ENCODE assay signal across 19 cellular contexts in the genomic region with DNA sequence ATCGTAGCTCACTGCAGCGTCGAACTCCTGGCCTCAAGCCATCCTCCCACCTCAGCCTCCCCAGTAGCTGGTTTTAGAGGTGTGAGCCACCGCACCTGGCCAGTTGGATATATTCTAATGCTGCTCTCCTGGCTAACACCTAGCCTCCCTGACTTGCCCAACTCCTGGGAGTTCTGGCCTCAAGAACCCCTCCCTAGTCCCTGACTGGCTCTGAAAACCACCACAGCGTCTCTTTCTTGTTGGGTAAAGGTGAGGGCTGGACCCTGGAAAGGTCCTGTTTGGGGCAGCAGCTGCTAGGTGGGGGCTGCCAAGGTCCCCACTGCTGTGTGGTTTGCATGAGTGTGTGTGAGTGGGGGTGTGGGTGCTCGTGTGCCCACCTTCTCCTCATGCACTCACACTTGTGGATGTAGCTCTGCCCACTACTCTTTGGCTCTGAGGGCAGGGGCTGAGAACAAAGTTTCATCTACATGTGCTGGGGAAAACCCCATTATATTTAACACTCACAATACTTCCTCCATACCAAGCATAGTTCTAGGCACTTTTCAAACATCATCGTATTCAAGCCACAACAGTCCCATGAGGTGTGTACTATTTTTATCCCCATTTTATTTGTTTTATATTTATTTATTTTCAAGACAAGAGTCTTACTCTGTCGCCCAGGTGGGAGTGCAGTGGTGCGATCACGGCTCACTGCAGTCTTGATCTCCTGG. TPM values are rescaled to one million over a fixed set of nuclear protein-coding genes. Genes with fewer than 3 reads are reported as not detected.
DNase-seq lines count a peak whose midpoint lies in the region; ATAC-seq, FAIRE-seq and TF ChIP-seq lines count a peak whose summit lies in the region.
"Had no signal": no experiment of that assay in that cellular context is flagged by ENCODE, and none has a peak within 500 bp of the region (broad histone marks: within the 10 kb centered on the region; RNA-seq: fewer than 3 reads in every experiment).

No MANE protein-coding gene starts in this region.

- no peak for FAIRE-seq in H1 (lab: Jason Lieb, UNC)
- no peak for FAIRE-seq in pancreas (lab: Jason Lieb, UNC)
- FAIRE-seq: D721Med, HTR-8/SVneo had no signal

- ATAC-seq in pancreas: peak in 3 of 4 donors; percentile 24 to 90 (median 66)
- ATAC-seq in HG03108 (IDR thresholded peaks at IDR 0.05; ENCODE audit: unreplicated experiment): no peak

- TF ChIP-seq EP300 in H1 (IDR thresholded peaks at IDR 0.05; ENCODE audit: borderline replicate concordance in 1 of 2, low read depth in 2 of 2, low read length in 2 of 2): no peak

- peaks cover 15 to 39% (median 22%) of the 10 kb centered on the region in 10 experiments for H3K4me1 ChIP-seq in BLaER1 treated with 17β-estradiol and CSF1 and Interleukin-3, amounts not matched to agents 10 nM and 100 nM
- H3K4me1 ChIP-seq in HEK293 (ENCODE audit: control insufficient read depth, insufficient read depth, low read length) (no peaks in the 10 kb centered on the region), H1 (replicated peaks in 1 of 4; ENCODE audit: control insufficient read depth in 3 of 4, insufficient read depth in 4 of 4, low read length in 3 of 4) (no peaks in the 10 kb centered on the region), pancreas (no peaks in the 10 kb centered on the region), Karpas-422 (ENCODE audit: low read length) (no peaks in the 10 kb centered on the region)

- H2BK120ac ChIP-seq in H1 (replicated peaks; ENCODE audit: low read depth, low read length): no peak overlapping the region

- peak overlapping the region; percentile 32 for H3K18ac ChIP-seq in H1 (ENCODE audit: extremely low read depth, low read length)

- no peak overlapping the region for H3K56ac ChIP-seq in H1 (replicated peaks; ENCODE audit: insufficient read length, low read depth, low read length)

- no peaks in the 10 kb centered on the region for H3K36me3 ChIP-seq in BLaER1 treated with 17β-estradiol and CSF1 and Interleukin-3, amounts not matched to agents 10 nM and 100 nM
- H3K36me3 ChIP-seq in HEK293 (ENCODE audit: control insufficient read depth in 2 of 2, insufficient read depth in 1 of 2, low read length in 2 of 2) (no peaks in the 10 kb centered on the region), H1 (ENCODE audit: control insufficient read depth in 2 of 4, insufficient read depth in 4 of 4, low read length in 3 of 4) (no peaks in the 10 kb centered on the region), pancreas (no peaks in the 10 kb centered on the region), Karpas-422 (ENCODE audit: insufficient read depth, low read length) (no peaks in the 10 kb centered on the region)

- no peak overlapping the region for H3K27ac Mint-ChIP-seq in chondrocyte (ENCODE audit: unreplicated experiment)
- H3K27ac Mint-ChIP-seq: CD4-positive, alpha-beta memory T cell had no signal

- DNase-seq in H1 (ENCODE audit: low read depth in 1 of 2, low spot score in 2 of 2) (no peak), pancreas (no peak), Karpas-422 (no peak), middle frontal gyrus (ENCODE audit: extremely low spot score, low spot score) (no peak), chondrocyte (ENCODE audit: low spot score) (no peak)
- DNase-seq: AML-193; CD4-positive, alpha-beta memory T cell; DMS79 treated with DMSO at 0.1 percent for 48 hours; GF-D8; HCEC 1CT; NCI-H1694; NCI-H345 had no signal

- no peaks in the 10 kb centered on the region for H3K9me2 ChIP-seq in Karpas-422 (replicated peaks; ENCODE audit: insufficient read depth, low read length)

- H3K23me2 ChIP-seq in H1 (ENCODE audit: low read depth, low read length): no peaks in the 10 kb centered on the region

- H3K14ac ChIP-seq in H1 (ENCODE audit: insufficient read length): no peak overlapping the region

- H3K79me2 ChIP-seq in H1 (ENCODE audit: control insufficient read depth in 1 of 2, insufficient read depth in 2 of 2, low read length in 2 of 2) (no peaks in the 10 kb centered on the region), Karpas-422 (ENCODE audit: low read length) (no peaks in the 10 kb centered on the region)

- CTCF ChIA-PET in HEK293 (lab: Yijun Ruan, JAX) (interaction anchor here (0.6 to 0.7 kb wide), 4 partner anchors 10 to 138 kb away, joined by 3 to 5 read pairs (median 3); no protein-coding TSS in a partner anchor), H1 (lab: Charles Lee; ENCODE audit: partially characterized antibody) (interaction anchor here (0.5 to 0.6 kb wide), 3 partner anchors 55 to 272 kb away, joined by 3 to 4 read pairs (median 4); no protein-coding TSS in a partner anchor)

- H2BK5ac ChIP-seq in H1 (ENCODE audit: low read depth, low read length): no peak overlapping the region

- no peak for TF ChIP-seq POLR2A in H1 (IDR thresholded peaks at IDR 0.05; ENCODE audit: control extremely low read depth in 1 of 2, low read depth in 2 of 2, low read length in 2 of 2)

- no peak overlapping the region for H2BK15ac ChIP-seq in H1 (ENCODE audit: low read length)

- intact Hi-C loops in pancreas (cut with DNase I): loop anchor here in 1 of 3 donors (10.0 kb wide), 1 partner anchor 118 kb away; no protein-coding TSS in a partner anchor

- no peak overlapping the region for H3K4me3 ChIP-seq in BLaER1 treated with 17β-estradiol and CSF1 and Interleukin-3, amounts not matched to agents 10 nM and 100 nM
- H3K4me3 ChIP-seq in HEK293 (ENCODE audit: low read depth, low read length): no peak overlapping the region
- H3K4me3 ChIP-seq in H1 (ENCODE audit: extremely low read depth in 1 of 4, insufficient read depth in 2 of 4, low read depth in 3 of 4, low read length in 4 of 4): no peak overlapping the region
- no peak overlapping the region for H3K4me3 ChIP-seq in pancreas
- H3K4me3 ChIP-seq in Karpas-422 (ENCODE audit: low read length): no peak overlapping the region
- H3K4me3 ChIP-seq: SK-N-MC had no signal

- no peaks in the 10 kb centered on the region for H3K36me3 Mint-ChIP-seq in chondrocyte (ENCODE audit: low read depth)
- H3K36me3 Mint-ChIP-seq: CD4-positive, alpha-beta memory T cell had no signal

- no peak overlapping the region for H4K5ac ChIP-seq in H1 (ENCODE audit: insufficient read length, low read depth, low read length)

- H3K9me3 Mint-ChIP-seq in chondrocyte (ENCODE audit: low read depth): no peaks in the 10 kb centered on the region

- no peak overlapping the region for H2BK12ac ChIP-seq in H1 (ENCODE audit: low read depth, low read length)

- TF ChIP-seq RAD21 in H1 (IDR thresholded peaks at IDR 0.05 in 1 of 2, conservative IDR thresholded peaks at IDR 0.05 in 1 of 2; ENCODE audit: low read depth in 2 of 2, low read length in 2 of 2): no peak

- no peak overlapping the region for H4K91ac ChIP-seq in H1 (replicated peaks; ENCODE audit: insufficient read length, low read length)

- no peak overlapping the region for H2AK5ac ChIP-seq in H1 (ENCODE audit: low read depth, low read length)

- WGBS in H1 (ENCODE audit: extremely low coverage in 1 of 2, insufficient coverage in 1 of 2, insufficient read length in 1 of 2, insufficient replicate concordance in 2 of 2, low coverage in 1 of 2, low lambda C conversion rate in 2 of 2, missing lambda C conversion rate in 1 of 2), 2 experiments: 81% methylated on average over 9 of the region's 10 CpGs; no CpG with 5 or more reads in 1 of the 2 experiments
- WGBS in pancreas, 2 donors: 60 to 71% methylated on average over 10 of the region's 10 CpGs

- H3K27me3 ChIP-seq in BLaER1 treated with 17β-estradiol and CSF1 and Interleukin-3, amounts not matched to agents 10 nM and 100 nM: no peaks in the 10 kb centered on the region
- H3K27me3 ChIP-seq in H1 (replicated peaks in 1 of 4; ENCODE audit: control insufficient read depth in 3 of 4, extremely low read depth in 1 of 4, insufficient read depth in 3 of 4, low read length in 3 of 4) (no peaks in the 10 kb centered on the region), pancreas (no peaks in the 10 kb centered on the region), Karpas-422 (ENCODE audit: low read length) (no peaks in the 10 kb centered on the region)

- peak overlapping the region; percentile 40 to 74 (median 65); a peak in 21 of 22 replicates for H3K4me2 ChIP-seq in BLaER1 treated with 17β-estradiol and CSF1 and Interleukin-3, amounts not matched to agents 10 nM and 100 nM
- no peak overlapping the region for H3K4me2 ChIP-seq in H1 (ENCODE audit: insufficient read depth in 1 of 2, low read depth in 2 of 2, low read length in 2 of 2)
- H3K4me2 ChIP-seq in Karpas-422 (ENCODE audit: low read depth, low read length, poor library complexity, severe bottlenecking): no peak overlapping the region

- no peak overlapping the region for H4K8ac ChIP-seq in H1 (ENCODE audit: extremely low read depth, insufficient read depth, low read length)

- no peaks in the 10 kb centered on the region for H3K9me3 ChIP-seq in BLaER1 treated with 17β-estradiol and CSF1 and Interleukin-3, amounts not matched to agents 10 nM and 100 nM (replicated peaks in 1 of 11)
- H3K9me3 ChIP-seq in HEK293 (ENCODE audit: control insufficient read depth, insufficient read depth, low read depth, low read length) (no peaks in the 10 kb centered on the region), H1 (ENCODE audit: insufficient read depth in 2 of 2, low read depth in 1 of 2, low read length in 1 of 2) (no peaks in the 10 kb centered on the region), pancreas (no peaks in the 10 kb centered on the region), Karpas-422 (ENCODE audit: low read length) (no peaks in the 10 kb centered on the region)

- H3K27me3 Mint-ChIP-seq in chondrocyte (ENCODE audit: low read depth): no peaks in the 10 kb centered on the region
- H3K27me3 Mint-ChIP-seq: CD4-positive, alpha-beta memory T cell had no signal

- H3K27ac ChIP-seq in BLaER1 treated with 17β-estradiol and CSF1 and Interleukin-3, amounts not matched to agents 10 nM and 100 nM: peak overlapping the region in 5 of 11 experiments; percentile 2 to 43 (median 18); a peak in 4 of 22 replicates
- H3K27ac ChIP-seq in HEK293 (ENCODE audit: extremely low read depth, low read depth, low read length) (no peak overlapping the region), H1 (ENCODE audit: low read depth, low read length) (no peak overlapping the region), pancreas (no peak overlapping the region), Karpas-422 (ENCODE audit: low read length) (no peak overlapping the region)
- H3K27ac ChIP-seq: SK-N-MC had no signal

- no peak overlapping the region for H2BK20ac ChIP-seq in H1 (ENCODE audit: low read length)

- no peak overlapping the region for H3K4ac ChIP-seq in H1 (replicated peaks; ENCODE audit: insufficient read length, low read depth, low read length)

- no peaks in the 10 kb centered on the region for H3K79me1 ChIP-seq in H1 (ENCODE audit: low read depth, low read length)

- H3K23ac ChIP-seq in H1 (ENCODE audit: insufficient read length): no peak overlapping the region

- TF ChIP-seq CTCF in HEK293 (tag by site-specific recombination; IDR thresholded peaks at IDR 0.05) (no peak), H1 (IDR thresholded peaks at IDR 0.05; ENCODE audit: control extremely low read depth in 1 of 3, insufficient read depth in 1 of 3, low read depth in 1 of 3, low read length in 3 of 3) (no peak), pancreas (IDR thresholded peaks at IDR 0.05) (no peak), chondrocyte (IDR thresholded peaks at IDR 0.05) (no peak)

- POLR2A ChIA-PET in HEK293 (lab: Yijun Ruan, JAX): no interaction called here
- POLR2A ChIA-PET in H1 (lab: Charles Lee; ENCODE audit: partially characterized antibody): no interaction called here

- H3K9ac ChIP-seq in BLaER1 treated with 17β-estradiol and CSF1 and Interleukin-3, amounts not matched to agents 10 nM and 100 nM: peak overlapping the region in 4 of 11 experiments; percentile 4 to 45 (median 32); a peak in 2 of 22 replicates
- H3K9ac ChIP-seq in H1 (replicated peaks in 1 of 4; ENCODE audit: extremely low read depth in 1 of 4, low read depth in 3 of 4, low read length in 3 of 4): no peak overlapping the region
- H3K9ac ChIP-seq in Karpas-422 (ENCODE audit: low read length): no peak overlapping the region

- no peaks in the 10 kb centered on the region for H3K4me1 Mint-ChIP-seq in chondrocyte (ENCODE audit: low read depth)
- H3K4me1 Mint-ChIP-seq: CD4-positive, alpha-beta memory T cell had no signal

- H2AFZ ChIP-seq in H1 (ENCODE audit: low read length) (no peak overlapping the region), Karpas-422 (ENCODE audit: low read length) (no peak overlapping the region)

- no peak overlapping the region for H3K4me3 Mint-ChIP-seq in chondrocyte (ENCODE audit: unreplicated experiment)
- H3K4me3 Mint-ChIP-seq: CD4-positive, alpha-beta memory T cell had no signal

- no peaks in the 10 kb centered on the region for H4K20me1 ChIP-seq in BLaER1 treated with 17β-estradiol and CSF1 and Interleukin-3, amounts not matched to agents 10 nM and 100 nM
- H4K20me1 ChIP-seq in H1 (replicated peaks in 1 of 2; ENCODE audit: control insufficient read depth in 1 of 2, insufficient read depth in 2 of 2, low read length in 2 of 2) (no peaks in the 10 kb centered on the region), Karpas-422 (ENCODE audit: insufficient read depth, low read depth, low read length) (no peaks in the 10 kb centered on the region)

RNA-seq across cellular contexts. Expression of a gene that starts 7.1 kb away (rescaled TPM):
- total RNA-seq in H1 (2021; fragmentation: NEBNext Ultra II Directional; extraction: Animal tissue kit (Norgen Biotek cat#: 25700)): not detected in 2 replicates
- polyA plus RNA-seq in H1 (2011; rRNA removed) (0.08 TPM in 1 of 2 replicates, not detected in the other), pancreas (under 1 TPM; 0.84 to 0.96 TPM)
- polyA plus RNA-seq in H1 (2011; cell fraction: cytosol; rRNA removed): 0.04 TPM
- polyA plus RNA-seq in H1 (2011; cell fraction: nucleus; rRNA removed): not detected
- polyA plus RNA-seq in H1 (2012, experiment 1 of 2): not detected in 4 replicates
- polyA plus RNA-seq in H1 (2012, experiment 2 of 2): not detected
- 0.06 TPM for polyA plus RNA-seq in H1 (2013, experiment 1 of 2)
- polyA plus RNA-seq in H1 (2013, experiment 2 of 2): 0.02 TPM
- not detected in 2 replicates for polyA minus RNA-seq in H1 (2011; rRNA and poly(A)+ RNA removed)
- polyA minus RNA-seq in H1 (2011; cell fraction: cytosol; rRNA and poly(A)+ RNA removed): not detected
- not detected for polyA minus RNA-seq in H1 (2011; cell fraction: nucleus; rRNA and poly(A)+ RNA removed)
- total RNA-seq in pancreas (under 1 TPM; 0.08 to 0.89 (median 0.44) TPM), chondrocyte (not detected in 3 replicates)
- total RNA-seq in Karpas-422 (2014; rRNA removed; shearing (Covaris generic); ENCODE audit: low replicate concordance): 4.1 and 12.9 TPM in 2 replicates
- total RNA-seq: A673 had no signal

Comparison
In these comparisons a context has a peak if more than half of its experiments do, and no peak if none do; other contexts are left out.
1. H3K4me2 ChIP-seq: peak in BLaER1 treated with 17β-estradiol and CSF1 and Interleukin-3, amounts not matched to agents 10 nM and 100 nM (11 of 11); none in H1 (0 of 2) and Karpas-422 (single experiment).